28 cellular contexts compared by ENCODE assay signal in the genomic region with DNA sequence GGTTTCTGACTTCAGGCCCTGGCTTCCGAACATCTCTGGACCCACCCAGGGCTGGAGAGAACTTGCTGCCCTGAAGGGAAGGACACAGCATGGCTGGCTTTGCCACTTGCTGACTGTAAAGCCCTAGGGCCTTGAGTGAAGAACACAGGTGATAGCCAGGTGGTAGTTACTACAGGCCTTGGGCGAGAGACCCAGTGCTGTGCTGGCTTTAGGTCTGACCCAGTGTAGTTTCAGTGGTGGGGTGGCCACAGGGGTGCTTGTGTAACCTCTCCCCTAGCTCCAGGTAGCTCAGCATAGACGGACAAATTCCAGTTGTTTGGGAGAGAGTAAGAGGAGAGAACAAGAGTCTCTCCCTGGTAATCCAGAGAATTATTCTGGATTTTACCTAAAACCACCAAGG.
"Had no signal": no experiment of that assay in that cellular context is flagged by ENCODE, and none has a peak within 500 bp of the region (broad histone marks: within the 10 kb centered on the region; RNA-seq: fewer than 3 reads in every experiment).

No MANE protein-coding gene starts in this region.

- H3K27ac ChIP-seq: ovary, prostate gland, thoracic aorta, uterus had no signal

- FAIRE-seq: colon, frontal cortex, islet of Langerhans had no signal

- H3K9me3 ChIP-seq: ovary, prostate gland, thoracic aorta, uterus had no signal

- H3K27me3 ChIP-seq: ovary, uterus had no signal

- H3K4me1 Mint-ChIP-seq: mesothelial cell of epicardium had no signal

- H3K27ac Mint-ChIP-seq: activated B cell treated with CpG ODN at 0.5 μM for 24 hours; activated CD8-positive, alpha-beta T cell treated with anti-CD3 and anti-CD28 coated beads for 36 hours; activated naive CD4-positive, alpha-beta T cell treated with anti-CD3 and anti-CD28 coated beads, Interleukin-2, amount 50 U/mL, for 24 hours; activated naive CD8-positive, alpha-beta T cell treated with anti-CD3 and anti-CD28 coated beads, Interleukin-2, amount 50 U/mL, for 24 hours; activated T-helper 17 cell treated with anti-CD3 and anti-CD28 coated beads, Interleukin-2, amount 50 U/mL, for 72 hours; mesothelial cell of epicardium; naive thymus-derived CD4-positive, alpha-beta T cell; T-cell; T-helper 2 cell treated with Interferon-gamma antibody and Interleukin-4, amounts not matched to agents 5 μg/mL and 100 μg/mL, for 36 hours; type B pancreatic cell had no signal

- H3K4me1 ChIP-seq: prostate gland, uterus had no signal

- H3K9me3 Mint-ChIP-seq: activated B cell treated with CpG ODN at 0.5 μM for 24 hours; activated CD8-positive, alpha-beta T cell treated with anti-CD3 and anti-CD28 coated beads for 36 hours; activated naive CD4-positive, alpha-beta T cell treated with anti-CD3 and anti-CD28 coated beads, Interleukin-2, amount 50 U/mL, for 24 hours; activated naive CD8-positive, alpha-beta T cell treated with anti-CD3 and anti-CD28 coated beads, Interleukin-2, amount 50 U/mL, for 24 hours; activated T-cell treated with anti-CD3 and anti-CD28 coated beads, Interleukin-2, amount 50 U/mL, for 4 hours; activated T-helper 17 cell treated with anti-CD3 and anti-CD28 coated beads, Interleukin-2, amount 50 U/mL, for 72 hours; T-cell; T-helper 2 cell treated with Interferon-gamma antibody and Interleukin-4, amounts not matched to agents 5 μg/mL and 100 μg/mL, for 36 hours had no signal

- H3K36me3 ChIP-seq: ovary, prostate gland, thoracic aorta, uterus had no signal

- H3K27me3 Mint-ChIP-seq: activated B cell treated with CpG ODN at 0.5 μM for 24 hours; activated CD8-positive, alpha-beta T cell treated with anti-CD3 and anti-CD28 coated beads for 36 hours; activated naive CD4-positive, alpha-beta T cell treated with anti-CD3 and anti-CD28 coated beads, Interleukin-2, amount 50 U/mL, for 24 hours; activated naive CD8-positive, alpha-beta T cell treated with anti-CD3 and anti-CD28 coated beads, Interleukin-2, amount 50 U/mL, for 24 hours; activated T-helper 17 cell treated with anti-CD3 and anti-CD28 coated beads, Interleukin-2, amount 50 U/mL, for 72 hours; naive thymus-derived CD4-positive, alpha-beta T cell; T-cell; type B pancreatic cell had no signal

- H3K4me3 Mint-ChIP-seq: activated B cell treated with CpG ODN at 0.5 μM for 24 hours; activated CD8-positive, alpha-beta T cell treated with anti-CD3 and anti-CD28 coated beads for 36 hours; activated naive CD4-positive, alpha-beta T cell treated with anti-CD3 and anti-CD28 coated beads, Interleukin-2, amount 50 U/mL, for 24 hours; activated naive CD8-positive, alpha-beta T cell treated with anti-CD3 and anti-CD28 coated beads, Interleukin-2, amount 50 U/mL, for 24 hours; activated T-cell treated with anti-CD3 and anti-CD28 coated beads, Interleukin-2, amount 50 U/mL, for 4 hours; activated T-helper 17 cell treated with anti-CD3 and anti-CD28 coated beads, Interleukin-2, amount 50 U/mL, for 72 hours; mesothelial cell of epicardium; naive thymus-derived CD4-positive, alpha-beta T cell; T-cell; T-helper 2 cell treated with Interferon-gamma antibody and Interleukin-4, amounts not matched to agents 5 μg/mL and 100 μg/mL, for 36 hours; type B pancreatic cell had no signal

- DNase-seq: activated B cell treated with CpG ODN at 0.5 μM for 24 hours; activated CD4-positive, alpha-beta T cell treated with anti-CD3 and anti-CD28 coated beads, Interleukin-2, amount 50 U/mL, for 1 hour; activated CD8-positive, alpha-beta T cell treated with anti-CD3 and anti-CD28 coated beads for 36 hours; activated naive CD8-positive, alpha-beta T cell treated with anti-CD3 and anti-CD28 coated beads, Interleukin-2, amount 50 U/mL, for 24 hours; activated T-cell treated with anti-CD3 and anti-CD28 coated beads, Interleukin-2, amount 50 U/mL, for 4 hours; amygdala; caudate nucleus; dermis blood vessel endothelial cell; effector CD8-positive, alpha-beta T cell; glutamatergic neuron; mammary epithelial cell; naive thymus-derived CD4-positive, alpha-beta T cell; ovary; stimulated activated CD4-positive, alpha-beta T cell treated with anti-CD3 and anti-CD28 coated beads, Interleukin-15, amount 100 ng/mL, for 24 hours; stimulated activated CD4-positive, alpha-beta T cell treated with anti-CD3 and anti-CD28 coated beads, Interleukin-2, amount 100 ng/mL, for 24 hours; stimulated activated naive CD4-positive, alpha-beta T cell; T-cell; uterus had no signal

- ATAC-seq: activated CD8-positive, alpha-beta T cell treated with anti-CD3 and anti-CD28 coated beads for 36 hours; activated naive CD8-positive, alpha-beta T cell treated with anti-CD3 and anti-CD28 coated beads, Interleukin-2, amount 50 U/mL, for 24 hours; activated T-cell treated with anti-CD3 and anti-CD28 coated beads, Interleukin-2, amount 50 U/mL, for 4 hours; activated T-helper 17 cell treated with anti-CD3 and anti-CD28 coated beads, Interleukin-2, amount 50 U/mL, for 72 hours; naive thymus-derived CD4-positive, alpha-beta T cell; T-cell had no signal

- H3K4me3 ChIP-seq: ovary, prostate gland, thoracic aorta, uterus had no signal
